14 cellular contexts compared by ENCODE assay signal in genomic region chr11:2803186-2804057, GRCh38.
DNase-seq lines count a peak whose midpoint lies in the region; ATAC-seq, FAIRE-seq and TF ChIP-seq lines count a peak whose summit lies in the region.
"Had no signal": no experiment of that assay in that cellular context is flagged by ENCODE, and none has a peak within 500 bp of the region (broad histone marks: within the 10 kb centered on the region; RNA-seq: fewer than 3 reads in every experiment).

No MANE protein-coding gene starts in this region.

- POLR2A ChIA-PET in HepG2 (lab: Yijun Ruan, JAX) = no interaction called here
- POLR2A ChIA-PET in activated CD8-positive, alpha-beta T cell treated with anti-CD3 and anti-CD28 coated beads for 36 hours (lab: Charles Lee) = interaction anchor here (0.9 kb wide), 1 partner anchor 11 kb away, joined by 3 read pairs; no protein-coding TSS in a partner anchor

- DNase-seq in right lobe of liver = peak; percentile 14 to 51 (median 37)
- DNase-seq in HepG2 (ENCODE audit: low spot score) = no peak
- DNase-seq in effector CD4-positive, alpha-beta T cell = peak; percentile 0
- no peak for DNase-seq in neuronal stem cell (ENCODE audit: low spot score)
- DNase-seq in aorta = peak; percentile 38 to 53
- no peak for DNase-seq in SHP77 treated with DMSO at 0.1 percent for 48 hours (lab: John Stamatoyannopoulos, UW)
- DNase-seq in T-helper 2 cell treated with Interferon-gamma antibody and Interleukin-4, amounts not matched to agents 5 μg/mL and 100 μg/mL, for 36 hours (ENCODE audit: low spot score) = no peak
- DNase-seq in activated CD8-positive, alpha-beta T cell treated with anti-CD3 and anti-CD28 coated beads for 36 hours = no peak
- DNase-seq: activated CD4-positive, alpha-beta T cell treated with anti-CD3 and anti-CD28 coated beads for 4 hours; cerebellar nuclear complex; DMS53; stimulated activated CD4-positive, alpha-beta T cell treated with anti-CD3 and anti-CD28 coated beads, Interleukin-4, amount 100 ng/mL, for 1 hour had no signal

- no peak overlapping the region for H3K4me3 Mint-ChIP-seq in T-helper 2 cell treated with Interferon-gamma antibody and Interleukin-4, amounts not matched to agents 5 μg/mL and 100 μg/mL, for 36 hours
- H3K4me3 Mint-ChIP-seq in activated CD8-positive, alpha-beta T cell treated with anti-CD3 and anti-CD28 coated beads for 36 hours = no peak overlapping the region
- H3K4me3 Mint-ChIP-seq: activated naive CD4-positive, alpha-beta T cell treated with anti-CD3 and anti-CD28 coated beads, Interleukin-2, amount 50 U/mL, for 24 hours; stimulated activated memory B cell treated with anti-CD40 and anti-IgM and Interleukin-4, amounts not matched to agents 10 μg/mL and 1 μg/mL and 100 μg/mL, for 72 hours had no signal

- H3K27me3 ChIP-seq in right lobe of liver (no peaks in the 10 kb centered on the region), HepG2 (ENCODE audit: control insufficient read depth in 1 of 2, insufficient read depth in 2 of 2, low read length in 2 of 2) (peaks cover 19 to 90% of the 10 kb centered on the region in 2 experiments), neuronal stem cell (ENCODE audit: control insufficient read depth in 3 of 3, insufficient read depth in 3 of 3, low read depth in 1 of 3, low read length in 3 of 3) (peaks cover 0 to 7% (median 0%) of the 10 kb centered on the region in 3 experiments), aorta (ENCODE audit: control insufficient read depth in 1 of 2, insufficient read depth in 2 of 2, low read length in 1 of 2) (no peaks in the 10 kb centered on the region)

- intact Hi-C loops in right lobe of liver (cut with DNase I) (no loop called here), HepG2 (cut with micrococcal nuclease; ENCODE audit: unreplicated experiment) (no loop called here), aorta (cut with DNase I) (no loop called here)
- intact Hi-C loops in activated CD8-positive, alpha-beta T cell treated with anti-CD3 and anti-CD28 coated beads for 36 hours (cut with micrococcal nuclease) = no loop called here

- TF ChIP-seq EP300 in HepG2 (IDR thresholded peaks at IDR 0.05; ENCODE audit: low read depth in 2 of 2, low read length in 2 of 2) (no peak), HepG2 (CRISPR knock-in tag; IDR thresholded peaks at IDR 0.05; ENCODE audit: borderline replicate concordance) (no peak)

- H3K14ac ChIP-seq in neuronal stem cell (ENCODE audit: low read length) = no peak overlapping the region

- peak overlapping the region; percentile 44 for H3K18ac ChIP-seq in neuronal stem cell (ENCODE audit: low read length)

- no peak overlapping the region for H4K91ac ChIP-seq in neuronal stem cell (ENCODE audit: low read depth, low read length, poor library complexity)

- CTCF ChIA-PET in HepG2 (lab: Yijun Ruan, JAX; ENCODE audit: low intra/inter-chr PET ratio, low total read pairs) = no interaction called here
- CTCF ChIA-PET in activated CD8-positive, alpha-beta T cell treated with anti-CD3 and anti-CD28 coated beads for 36 hours (lab: Charles Lee) = no interaction called here

- H3K9me3 ChIP-seq in right lobe of liver (no peaks in the 10 kb centered on the region), HepG2 (ENCODE audit: low read length) (no peaks in the 10 kb centered on the region), neuronal stem cell (replicated peaks in 1 of 2; ENCODE audit: control insufficient read depth in 2 of 2, insufficient read depth in 1 of 2, low read depth in 1 of 2, low read length in 2 of 2) (peaks cover 3% of the 10 kb centered on the region in 2 donors), aorta (ENCODE audit: control insufficient read depth, low read length) (no peaks in the 10 kb centered on the region)

- FAIRE-seq in HepG2 (lab: Jason Lieb, UNC) = no peak

- TF ChIP-seq RAD21 in HepG2 (CRISPR knock-in tag; IDR thresholded peaks at IDR 0.05) = no peak

- WGBS in right lobe of liver (ENCODE audit: insufficient coverage, low coverage, low lambda C conversion rate, missing lambda C conversion rate) = 78% methylated on average over 15 of the region's 20 CpGs
- WGBS in HepG2 (ENCODE audit: low lambda C conversion rate) = 36% methylated on average over 14 of the region's 20 CpGs
- no CpG with 5 or more reads among the region's 20 CpGs for WGBS in neuronal stem cell (ENCODE audit: extremely low coverage in 2 of 2, insufficient read length in 2 of 2, insufficient replicate concordance in 1 of 2), 2 donors
- WGBS in aorta, 2 donors = 93% methylated on average over 18 to 20 of the region's 20 CpGs

- H3K9me3 Mint-ChIP-seq in T-helper 2 cell treated with Interferon-gamma antibody and Interleukin-4, amounts not matched to agents 5 μg/mL and 100 μg/mL, for 36 hours = no peaks in the 10 kb centered on the region
- no peaks in the 10 kb centered on the region for H3K9me3 Mint-ChIP-seq in activated CD8-positive, alpha-beta T cell treated with anti-CD3 and anti-CD28 coated beads for 36 hours
- H3K9me3 Mint-ChIP-seq: activated naive CD4-positive, alpha-beta T cell treated with anti-CD3 and anti-CD28 coated beads, Interleukin-2, amount 50 U/mL, for 24 hours had no signal

- no peaks in the 10 kb centered on the region for H4K20me1 ChIP-seq in HepG2 (ENCODE audit: insufficient read depth, low read length)

- H3K4me3 ChIP-seq in right lobe of liver = no peak overlapping the region
- no peak overlapping the region for H3K4me3 ChIP-seq in HepG2 (replicated peaks in 1 of 3; ENCODE audit: insufficient read depth in 1 of 3, low read depth in 2 of 3, low read length in 3 of 3)
- no peak overlapping the region for H3K4me3 ChIP-seq in neuronal stem cell (ENCODE audit: low read length in 2 of 2)
- no peak overlapping the region for H3K4me3 ChIP-seq in aorta (ENCODE audit: low read length in 2 of 2)

- peak overlapping the region; percentile 84 for H2AK5ac ChIP-seq in neuronal stem cell (ENCODE audit: low read depth, low read length)

- H2AFZ ChIP-seq in HepG2 (ENCODE audit: low read length) (no peak overlapping the region), neuronal stem cell (ENCODE audit: low read length) (no peak overlapping the region)

- ATAC-seq in right lobe of liver (no peak), HepG2 (no peak), aorta (ENCODE audit: low FRiP score) (no peak)
- no peak for ATAC-seq in activated CD8-positive, alpha-beta T cell treated with anti-CD3 and anti-CD28 coated beads for 36 hours
- ATAC-seq: stimulated activated memory B cell treated with anti-CD40 and anti-IgM and Interleukin-4, amounts not matched to agents 10 μg/mL and 1 μg/mL and 100 μg/mL, for 72 hours had no signal

- TF ChIP-seq CTCF in right lobe of liver (IDR thresholded peaks at IDR 0.05) (no peak), HepG2 (CRISPR knock-in tag; IDR thresholded peaks at IDR 0.05) (no peak)
- no peak for TF ChIP-seq CTCF in activated CD8-positive, alpha-beta T cell treated with anti-CD3 and anti-CD28 coated beads for 36 hours (IDR thresholded peaks at IDR 0.05)

- H2BK12ac ChIP-seq in neuronal stem cell (ENCODE audit: low read length) = peak overlapping the region; percentile 35

- BruUV-seq in HepG2 (replicated peaks; lab: Mats Ljungman, UMichigan) = no TSS peak

- peak overlapping the region; percentile 67 for H2BK5ac ChIP-seq in neuronal stem cell (ENCODE audit: low read length)

- H3K27ac ChIP-seq in right lobe of liver (no peak overlapping the region), HepG2 (ENCODE audit: extremely low read length, insufficient read depth, low read length) (no peak overlapping the region), neuronal stem cell (replicated peaks; ENCODE audit: low read length) (no peak overlapping the region), aorta (ENCODE audit: low read depth in 1 of 2, low read length in 2 of 2) (no peak overlapping the region)

- H3K4me1 ChIP-seq in right lobe of liver = no peaks in the 10 kb centered on the region
- H3K4me1 ChIP-seq in HepG2 (ENCODE audit: insufficient read depth, low read length) = peaks cover 23% of the 10 kb centered on the region
- H3K4me1 ChIP-seq in neuronal stem cell (ENCODE audit: control insufficient read depth in 2 of 2, insufficient read depth in 1 of 2, low read depth in 1 of 2, low read length in 2 of 2) = peaks cover 10 to 33% of the 10 kb centered on the region in 2 donors
- H3K4me1 ChIP-seq in aorta (ENCODE audit: control insufficient read depth in 1 of 2, insufficient read depth in 2 of 2, low read length in 2 of 2) = no peaks in the 10 kb centered on the region

- in situ Hi-C loops in HepG2 (cut with HindIII; ENCODE audit: extremely low pct_ligation_motif_present, low pct_unique_long_range_greater_than_20kb) = no loop called here

- H3K36me3 Mint-ChIP-seq in T-helper 2 cell treated with Interferon-gamma antibody and Interleukin-4, amounts not matched to agents 5 μg/mL and 100 μg/mL, for 36 hours (ENCODE audit: low read depth) = no peaks in the 10 kb centered on the region
- H3K36me3 Mint-ChIP-seq in activated CD8-positive, alpha-beta T cell treated with anti-CD3 and anti-CD28 coated beads for 36 hours (ENCODE audit: low read depth) = no peaks in the 10 kb centered on the region

- H3K79me1 ChIP-seq in neuronal stem cell (ENCODE audit: low read depth, low read length) = no peaks in the 10 kb centered on the region

- H2BK15ac ChIP-seq in neuronal stem cell (ENCODE audit: low read length) = peak overlapping the region; percentile 43

- H2BK120ac ChIP-seq in neuronal stem cell (ENCODE audit: low read depth, low read length) = no peak overlapping the region

- no peak overlapping the region for H3K27ac Mint-ChIP-seq in T-helper 2 cell treated with Interferon-gamma antibody and Interleukin-4, amounts not matched to agents 5 μg/mL and 100 μg/mL, for 36 hours
- no peak overlapping the region for H3K27ac Mint-ChIP-seq in activated CD8-positive, alpha-beta T cell treated with anti-CD3 and anti-CD28 coated beads for 36 hours
- H3K27ac Mint-ChIP-seq: activated naive CD4-positive, alpha-beta T cell treated with anti-CD3 and anti-CD28 coated beads, Interleukin-2, amount 50 U/mL, for 24 hours; stimulated activated memory B cell treated with anti-CD40 and anti-IgM and Interleukin-4, amounts not matched to agents 10 μg/mL and 1 μg/mL and 100 μg/mL, for 72 hours had no signal

- H3K23ac ChIP-seq in neuronal stem cell (ENCODE audit: low read depth, low read length, poor library complexity) = no peak overlapping the region

- H3K36me3 ChIP-seq in right lobe of liver (no peaks in the 10 kb centered on the region), HepG2 (replicated peaks in 1 of 2; ENCODE audit: control insufficient read depth in 1 of 2, insufficient read depth in 2 of 2, low read length in 2 of 2) (no peaks in the 10 kb centered on the region), neuronal stem cell (replicated peaks in 1 of 2; ENCODE audit: control insufficient read depth in 2 of 2, insufficient read depth in 2 of 2, low read length in 2 of 2) (no peaks in the 10 kb centered on the region), aorta (ENCODE audit: control insufficient read depth in 1 of 2, insufficient read depth in 2 of 2, low read length in 1 of 2) (no peaks in the 10 kb centered on the region)

- no peak overlapping the region for H3K9ac ChIP-seq in HepG2 (ENCODE audit: insufficient read depth, low read depth, low read length)
- H3K9ac ChIP-seq in neuronal stem cell (ENCODE audit: low read depth, low read length, poor library complexity) = no peak overlapping the region

- H3K4ac ChIP-seq in neuronal stem cell (ENCODE audit: low read length) = no peak overlapping the region

- H3K4me2 ChIP-seq in HepG2 (ENCODE audit: low read depth, low read length) (no peak overlapping the region), neuronal stem cell (ENCODE audit: insufficient read depth, low read length, poor library complexity, severe bottlenecking) (no peak overlapping the region)

- no peaks in the 10 kb centered on the region for H3K79me2 ChIP-seq in HepG2 (ENCODE audit: insufficient read depth, low read length)

- no peaks in the 10 kb centered on the region for H3K4me1 Mint-ChIP-seq in T-helper 2 cell treated with Interferon-gamma antibody and Interleukin-4, amounts not matched to agents 5 μg/mL and 100 μg/mL, for 36 hours (ENCODE audit: low read depth)
- H3K4me1 Mint-ChIP-seq in activated CD8-positive, alpha-beta T cell treated with anti-CD3 and anti-CD28 coated beads for 36 hours (ENCODE audit: low read depth) = peaks cover under 1% of the 10 kb centered on the region
- H3K4me1 Mint-ChIP-seq: stimulated activated memory B cell treated with anti-CD40 and anti-IgM and Interleukin-4, amounts not matched to agents 10 μg/mL and 1 μg/mL and 100 μg/mL, for 72 hours had no signal

- H4K8ac ChIP-seq in neuronal stem cell (ENCODE audit: low read depth, low read length) = no peak overlapping the region

- no peaks in the 10 kb centered on the region for H3K27me3 Mint-ChIP-seq in T-helper 2 cell treated with Interferon-gamma antibody and Interleukin-4, amounts not matched to agents 5 μg/mL and 100 μg/mL, for 36 hours (ENCODE audit: low read depth)
- no peaks in the 10 kb centered on the region for H3K27me3 Mint-ChIP-seq in activated CD8-positive, alpha-beta T cell treated with anti-CD3 and anti-CD28 coated beads for 36 hours
- H3K27me3 Mint-ChIP-seq: activated naive CD4-positive, alpha-beta T cell treated with anti-CD3 and anti-CD28 coated beads, Interleukin-2, amount 50 U/mL, for 24 hours; stimulated activated memory B cell treated with anti-CD40 and anti-IgM and Interleukin-4, amounts not matched to agents 10 μg/mL and 1 μg/mL and 100 μg/mL, for 72 hours had no signal

- no peak for TF ChIP-seq POLR2A in right lobe of liver (IDR thresholded peaks at IDR 0.05)
- no peak for TF ChIP-seq POLR2A in HepG2 (IDR thresholded peaks at IDR 0.05; ENCODE audit: insufficient read depth in 1 of 2, low read depth in 2 of 2, low read length in 2 of 2)

Comparison
In these comparisons a context has a peak if more than half of its experiments do, and no peak if none do; other contexts are left out.
1. DNase-seq: peak in right lobe of liver (3 of 3), effector CD4-positive, alpha-beta T cell (single experiment) and aorta (2 of 2); none in HepG2 (single experiment), neuronal stem cell (single experiment), SHP77 treated with DMSO at 0.1 percent for 48 hours (single experiment), T-helper 2 cell treated with Interferon-gamma antibody and Interleukin-4, amounts not matched to agents 5 μg/mL and 100 μg/mL, for 36 hours (single experiment) and activated CD8-positive, alpha-beta T cell treated with anti-CD3 and anti-CD28 coated beads for 36 hours (single experiment).